In the genomic region with DNA sequence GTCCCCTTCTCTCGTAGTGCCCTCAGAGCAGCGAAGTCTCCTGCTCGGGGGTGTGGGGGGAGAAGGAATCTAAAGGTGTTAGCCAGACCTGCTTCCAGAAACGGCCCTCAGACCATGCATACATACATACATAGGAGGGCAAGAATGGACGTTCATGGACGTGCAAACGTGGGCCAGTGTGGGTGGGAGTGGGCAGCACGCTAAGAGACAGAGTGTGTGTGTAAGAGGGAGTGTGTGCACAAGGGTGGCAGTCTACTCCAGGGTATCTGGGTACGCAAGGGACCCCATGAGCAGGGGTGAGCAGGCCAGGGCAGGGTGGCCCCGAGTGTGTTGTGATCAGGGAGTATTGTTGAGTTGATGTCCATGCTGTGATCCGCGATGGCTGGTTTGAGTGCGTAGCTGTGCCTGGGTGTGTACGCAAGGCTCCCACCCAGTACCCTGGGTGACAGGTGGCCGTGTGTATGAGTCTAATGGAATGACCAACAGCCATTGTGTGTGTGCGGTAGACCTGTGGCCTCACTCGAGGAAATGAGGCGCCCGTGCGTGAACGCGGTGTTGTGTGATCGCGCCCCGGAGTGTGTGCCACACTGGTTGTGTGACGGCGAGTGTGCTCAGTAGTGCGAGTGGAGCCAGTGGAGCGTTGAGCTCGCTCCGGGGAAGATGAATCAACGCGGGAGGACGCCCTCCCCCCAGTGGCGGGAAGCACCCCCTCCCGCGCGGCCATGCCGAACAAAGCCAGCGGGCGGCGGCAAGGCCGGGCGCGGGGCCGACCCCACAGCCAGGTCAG, we compare ENCODE assay signal across 7 cellular contexts. TPM values are rescaled to one million over a fixed set of nuclear protein-coding genes. Genes with fewer than 3 reads are reported as not detected.
A peak's percentile ranks its signal among the peaks of the same experiment; 100 is the strongest.
DNase-seq lines count a peak whose midpoint lies in the region; ATAC-seq, FAIRE-seq and TF ChIP-seq lines count a peak whose summit lies in the region.

No MANE protein-coding gene starts in this region.

- H3K27ac ChIP-seq in SJSA1 = no peak overlapping the region
- H3K27ac ChIP-seq in endodermal cell (ENCODE audit: low read depth, low read length) = no peak overlapping the region
- no peak overlapping the region for H3K27ac ChIP-seq in pancreas

- H3K27me3 ChIP-seq in SJSA1 (replicated peaks) = no peaks in the 10 kb centered on the region
- peaks cover 16% of the 10 kb centered on the region for H3K27me3 ChIP-seq in endodermal cell (ENCODE audit: control insufficient read depth, insufficient read depth, low read length, poor library complexity, severe bottlenecking)
- H3K27me3 ChIP-seq in pancreas = no peaks in the 10 kb centered on the region

- TF ChIP-seq CTCF in HFFc6 (IDR thresholded peaks at IDR 0.05) (0 out of 2 replicates have a peak, but pooled peaks have one; percentile 5), endodermal cell (conservative IDR thresholded peaks at IDR 0.05) (no peak), pancreas (IDR thresholded peaks at IDR 0.05) (no peak)

- intact Hi-C loops in pancreas (cut with DNase I) = no loop called here

- no peak overlapping the region for H3K9ac ChIP-seq in endodermal cell (ENCODE audit: extremely low read depth, low read length, poor library complexity, severe bottlenecking)

- no peaks in the 10 kb centered on the region for H3K9me3 ChIP-seq in SJSA1 (replicated peaks)
- H3K9me3 ChIP-seq in endodermal cell (ENCODE audit: control insufficient read depth, low read length) = no peaks in the 10 kb centered on the region
- no peaks in the 10 kb centered on the region for H3K9me3 ChIP-seq in pancreas

- H3K9me3 Mint-ChIP-seq in HFFc6 (no peaks in the 10 kb centered on the region), endodermal cell (no peaks in the 10 kb centered on the region)

- H3K4me1 Mint-ChIP-seq in HFFc6 (ENCODE audit: low read depth) = peaks cover 19% of the 10 kb centered on the region
- H3K4me1 Mint-ChIP-seq in endodermal cell = peaks cover 12% of the 10 kb centered on the region

- DNase-seq in HFFc6 = no peak
- DNase-seq in SJSA1 (ENCODE audit: low read depth in 1 of 2, low spot score in 2 of 2) = no peak
- DNase-seq in endodermal cell = no peak
- no peak for DNase-seq in pancreas
- no peak for DNase-seq in activated gamma-delta T cell (lab: John Stamatoyannopoulos, UW)

- peak; percentile 27 for ATAC-seq in GM18498 (IDR thresholded peaks at IDR 0.05; ENCODE audit: unreplicated experiment)
- ATAC-seq in pancreas = peak in 1 of 4 donors; percentile 12
- ATAC-seq in esophagus mucosa = no peak

- H3K4me3 Mint-ChIP-seq in HFFc6 (peak overlapping the region; percentile 92), endodermal cell (peak overlapping the region; percentile 69)

- H3K4me1 ChIP-seq in SJSA1 (replicated peaks) (peaks cover 21% of the 10 kb centered on the region), endodermal cell (ENCODE audit: control insufficient read depth, insufficient read depth, low read length) (peaks cover 8% of the 10 kb centered on the region), pancreas (no peaks in the 10 kb centered on the region)

- H3K27me3 Mint-ChIP-seq in HFFc6 (ENCODE audit: insufficient read depth) = no peaks in the 10 kb centered on the region; the same call in 1 of the 2 replicates
- peaks cover 44% of the 10 kb centered on the region for H3K27me3 Mint-ChIP-seq in endodermal cell (ENCODE audit: insufficient read depth)

- H3K27ac Mint-ChIP-seq in HFFc6 (no peak overlapping the region), endodermal cell (peak overlapping the region; percentile 59)

- H3K4me3 ChIP-seq in SJSA1 (peak overlapping the region; percentile 84), endodermal cell (ENCODE audit: low read length) (peak overlapping the region; percentile 76), pancreas (peak overlapping the region; percentile 28 to 69 (median 41))

- H3K36me3 Mint-ChIP-seq in HFFc6 (ENCODE audit: low read depth) (no peaks in the 10 kb centered on the region), endodermal cell (ENCODE audit: low read depth) (no peaks in the 10 kb centered on the region)

- H3K36me3 ChIP-seq in SJSA1 = no peaks in the 10 kb centered on the region; the same call in none of the 2 replicates
- no peaks in the 10 kb centered on the region for H3K36me3 ChIP-seq in endodermal cell (ENCODE audit: control insufficient read depth, insufficient read depth, low read length)
- H3K36me3 ChIP-seq in pancreas = no peaks in the 10 kb centered on the region

- 38 to 44% methylated on average over 21 to 46 of the region's 46 CpGs for WGBS in endodermal cell (ENCODE audit: insufficient coverage in 1 of 2, insufficient read length in 1 of 2), 2 experiments
- WGBS in pancreas, 2 donors = 31 to 33% methylated on average over 45 to 46 of the region's 46 CpGs

- no peak for FAIRE-seq in pancreas (lab: Jason Lieb, UNC)

RNA-seq across cellular contexts. Expression of a gene that starts 0.8 kb away (rescaled TPM):
- total RNA-seq in HFFc6 (2021; fragmentation: NEBNext Ultra II Directional; extraction: Animal tissue kit (Norgen Biotek cat#: 25700)) = 1 to 10 TPM; 2.3 to 5.4 (median 2.6) TPM
- 15.0 and 15.6 TPM in 2 replicates for total RNA-seq in SJSA1 (2014; rRNA removed; shearing (Covaris generic))
- 1 to 10 TPM; 4.5 to 4.9 TPM for total RNA-seq in endodermal cell
- polyA plus RNA-seq in endodermal cell (2013, experiment 1 of 2) = 10.4 TPM
- 10.0 TPM for polyA plus RNA-seq in endodermal cell (2013, experiment 2 of 2)
- total RNA-seq in pancreas = 1 to 10 TPM in 2 of 6 donors, under 1 TPM in 4; 0.23 to 1.1 (median 0.42) TPM
- polyA plus RNA-seq in pancreas = 1 to 10 TPM in 1 of 2 donors, under 1 TPM in 1; 0.72 to 3.2 TPM
- 1.9 TPM for total RNA-seq in esophagus mucosa

RNA-seq across cellular contexts. Expression of a gene that starts 21.2 kb away (rescaled TPM):
- total RNA-seq in HFFc6 (2021; fragmentation: NEBNext Ultra II Directional; extraction: Animal tissue kit (Norgen Biotek cat#: 25700)) = not detected
- total RNA-seq in SJSA1 (2014; rRNA removed; shearing (Covaris generic)) = not detected in 2 replicates
- 1 to 10 TPM in 1 of 2 donors, under 1 TPM in 1; 0.22 to 1.8 TPM for total RNA-seq in endodermal cell
- polyA plus RNA-seq in endodermal cell (2013, experiment 1 of 2) = 0.25 TPM
- 0.58 TPM for polyA plus RNA-seq in endodermal cell (2013, experiment 2 of 2)
- under 1 TPM in 5 of 6 donors, not detected in 1; 0.14 to 0.41 (median 0.35) TPM for total RNA-seq in pancreas
- polyA plus RNA-seq in pancreas = 1 to 10 TPM; 3.6 to 6.6 TPM
- total RNA-seq in esophagus mucosa = not detected

RNA-seq across cellular contexts. Expression of a gene that starts 21.3 kb away (rescaled TPM):
- not detected for total RNA-seq in HFFc6 (2021; fragmentation: NEBNext Ultra II Directional; extraction: Animal tissue kit (Norgen Biotek cat#: 25700))
- total RNA-seq in SJSA1 (2014; rRNA removed; shearing (Covaris generic)) = not detected in 2 replicates
- total RNA-seq in endodermal cell (1 to 10 TPM; 1.4 to 2.0 TPM), pancreas (under 1 TPM in 1 of 6 donors, not detected in 5; 0.04 TPM), esophagus mucosa (not detected)
- polyA plus RNA-seq in endodermal cell (2013, experiment 1 of 2) = 0.82 TPM
- polyA plus RNA-seq in endodermal cell (2013, experiment 2 of 2) = not detected
- polyA plus RNA-seq in pancreas = 1 to 10 TPM in 1 of 2 donors, under 1 TPM in 1; 0.30 to 1.5 TPM

RNA-seq across cellular contexts. Expression of a gene that starts 38.2 kb away (rescaled TPM):
- total RNA-seq in HFFc6 (2021; fragmentation: NEBNext Ultra II Directional; extraction: Animal tissue kit (Norgen Biotek cat#: 25700)) = 10 to 100 TPM; 51.4 to 64.9 (median 57.6) TPM
- total RNA-seq in SJSA1 (2014; rRNA removed; shearing (Covaris generic)) = 50.9 and 52.5 TPM in 2 replicates
- total RNA-seq in endodermal cell (10 to 100 TPM; 49.3 to 50.3 TPM), pancreas (10 to 100 TPM; 12.4 to 26.6 (median 15.3) TPM), esophagus mucosa (24.0 TPM)
- 35.5 TPM for polyA plus RNA-seq in endodermal cell (2013, experiment 1 of 2)
- 34.8 TPM for polyA plus RNA-seq in endodermal cell (2013, experiment 2 of 2)
- 10 to 100 TPM; 22.8 to 30.1 TPM for polyA plus RNA-seq in pancreas

RNA-seq across cellular contexts. Expression of a gene that starts 60.0 kb away (rescaled TPM):
- not detected for total RNA-seq in HFFc6 (2021; fragmentation: NEBNext Ultra II Directional; extraction: Animal tissue kit (Norgen Biotek cat#: 25700))
- total RNA-seq in SJSA1 (2014; rRNA removed; shearing (Covaris generic)) = not detected in 2 replicates
- total RNA-seq in endodermal cell (under 1 TPM; 0.37 to 0.89 TPM), pancreas (1 to 10 TPM in 1 of 6 donors, under 1 TPM in 4, not detected in 1; 0.19 to 1.1 (median 0.26) TPM), esophagus mucosa (not detected)
- polyA plus RNA-seq in endodermal cell (2013, experiment 1 of 2) = not detected
- polyA plus RNA-seq in endodermal cell (2013, experiment 2 of 2) = not detected
- polyA plus RNA-seq in pancreas = under 1 TPM; 0.23 to 0.89 TPM
